In genomic region chr11:35097814-35098213, GRCh38 we compare ENCODE assay signal across 1 cellular context.
TF ChIP-seq lines count a peak whose summit lies in the region.

No MANE protein-coding gene starts in this region.

TF ChIP-seq in WTC11, 78 proteins besides CTCF, POLR2A, EP300 and RAD21 (continued from another document):
- no peak for TF ChIP-seq ERG (CRISPR knock-in tag; IDR thresholded peaks at IDR 0.05)
